In the genomic region with DNA sequence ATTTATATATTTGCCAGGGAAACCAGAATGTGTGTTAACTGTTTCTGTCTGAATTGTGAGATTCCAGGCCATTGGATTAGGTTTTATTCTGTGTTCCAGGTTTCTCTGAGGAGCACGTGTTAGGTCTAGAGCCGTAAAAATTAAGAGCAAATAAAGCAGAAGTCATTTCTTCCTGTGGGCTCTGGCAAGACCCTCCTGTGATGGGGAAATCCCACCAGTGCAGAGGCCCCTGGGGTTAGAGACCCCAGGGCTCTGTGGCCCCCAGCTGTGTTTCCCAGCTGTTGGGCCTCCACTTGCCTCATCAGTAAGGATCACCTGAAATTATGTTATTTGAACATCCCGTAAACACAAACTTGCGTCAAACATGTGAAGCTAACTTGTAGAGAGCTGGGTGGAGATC, we compare ENCODE assay signal across 30 cellular contexts.
"Had no signal": no experiment of that assay in that cellular context is flagged by ENCODE, and none has a peak within 500 bp of the region (broad histone marks: within the 10 kb centered on the region; RNA-seq: fewer than 3 reads in every experiment).

No MANE protein-coding gene starts in this region.

- H3K4me1 Mint-ChIP-seq: brain had no signal

- H3K4me3 ChIP-seq: ascending aorta, cardiac muscle cell, coronary artery, dorsolateral prefrontal cortex, gastrocnemius medialis, left ventricle myocardium inferior, lung, skin epidermis, stomach, thyroid gland, upper lobe of right lung had no signal

- H3K9me3 Mint-ChIP-seq: activated naive CD4-positive, alpha-beta T cell treated with anti-CD3 and anti-CD28 coated beads, Interleukin-2, amount 10 ng/mL, durations not matched to agents 7 days and 5 days; activated naive CD8-positive, alpha-beta T cell treated with anti-CD3 and anti-CD28 coated beads, Interleukin-2, amount 10 ng/mL, durations not matched to agents 7 days and 5 days; activated T-cell treated with anti-CD3 and anti-CD28 coated beads, Interleukin-2, amount 50 U/mL, for 24 hours; brain; natural killer cell had no signal

- H3K4me1 ChIP-seq: ascending aorta, gastrocnemius medialis, left ventricle myocardium inferior, stomach, thyroid gland, upper lobe of right lung had no signal

- DNase-seq: activated CD4-positive, alpha-beta T cell treated with anti-CD3 and anti-CD28 coated beads for 48 hours; activated CD4-positive, alpha-beta T cell treated with anti-CD3 and anti-CD28 coated beads, Interleukin-2, amount 50 U/mL, for 48 hours; activated gamma-delta T cell; activated naive CD4-positive, alpha-beta T cell treated with anti-CD3 and anti-CD28 coated beads, Interleukin-2, amount 10 ng/mL, durations not matched to agents 7 days and 5 days; activated naive CD8-positive, alpha-beta T cell treated with anti-CD3 and anti-CD28 coated beads, Interleukin-2, amount 10 ng/mL, durations not matched to agents 7 days and 5 days; activated T-cell treated with anti-CD3 and anti-CD28 coated beads, Interleukin-2, amount 50 U/mL, for 24 hours; dorsolateral prefrontal cortex; effector memory CD4-positive, alpha-beta T cell; erythroblast; gastrocnemius medialis; glutamatergic neuron; islet precursor cell; left ventricle myocardium inferior; mesendoderm; natural killer cell; stimulated activated CD4-positive, alpha-beta T cell treated with anti-CD3 and anti-CD28 coated beads, Interleukin-12 subunit alpha, Interleukin-12 subunit beta, amount 100 ng/mL, for 4 hours; stimulated activated CD4-positive, alpha-beta T cell treated with anti-CD3 and anti-CD28 coated beads, Interleukin-4, amount 100 ng/mL, for 1 hour; stomach; T-helper 9 cell; thyroid gland; upper lobe of right lung; WERI-Rb-1 had no signal

- H3K27me3 ChIP-seq: ascending aorta, cardiac muscle cell, dorsolateral prefrontal cortex, gastrocnemius medialis, stomach, thyroid gland, upper lobe of right lung had no signal

- H3K4me3 Mint-ChIP-seq: activated naive CD4-positive, alpha-beta T cell treated with anti-CD3 and anti-CD28 coated beads, Interleukin-2, amount 10 ng/mL, durations not matched to agents 7 days and 5 days; activated naive CD8-positive, alpha-beta T cell treated with anti-CD3 and anti-CD28 coated beads, Interleukin-2, amount 10 ng/mL, durations not matched to agents 7 days and 5 days; activated T-cell treated with anti-CD3 and anti-CD28 coated beads, Interleukin-2, amount 50 U/mL, for 24 hours; brain; natural killer cell had no signal

- H3K27ac ChIP-seq: ascending aorta, cardiac muscle cell, coronary artery, dorsolateral prefrontal cortex, gastrocnemius medialis, left ventricle myocardium inferior, skin epidermis, stomach, thyroid gland, upper lobe of right lung, WERI-Rb-1 had no signal

- ATAC-seq: activated CD4-positive, CD25-positive, alpha-beta regulatory T cell treated with anti-CD3 and anti-CD28 coated beads, Interleukin-2, amount 50 U/mL, for 24 hours; gastrocnemius medialis; natural killer cell; sciatic nerve; upper lobe of right lung had no signal

- H3K9me3 ChIP-seq: ascending aorta, gastrocnemius medialis, left ventricle myocardium inferior, stomach, thyroid gland, upper lobe of right lung had no signal

- H3K27ac Mint-ChIP-seq: activated naive CD4-positive, alpha-beta T cell treated with anti-CD3 and anti-CD28 coated beads, Interleukin-2, amount 10 ng/mL, durations not matched to agents 7 days and 5 days; activated naive CD8-positive, alpha-beta T cell treated with anti-CD3 and anti-CD28 coated beads, Interleukin-2, amount 10 ng/mL, durations not matched to agents 7 days and 5 days; activated T-cell treated with anti-CD3 and anti-CD28 coated beads, Interleukin-2, amount 50 U/mL, for 24 hours; brain; natural killer cell had no signal

- H3K36me3 Mint-ChIP-seq: natural killer cell had no signal
